In genomic region chr10:85527610-85528317, GRCh38 we compare ENCODE assay signal across 20 cellular contexts.
DNase-seq lines count a peak whose midpoint lies in the region; ATAC-seq, FAIRE-seq and TF ChIP-seq lines count a peak whose summit lies in the region.
"Had no signal": no experiment of that assay in that cellular context is flagged by ENCODE, and none has a peak within 500 bp of the region (broad histone marks: within the 10 kb centered on the region; RNA-seq: fewer than 3 reads in every experiment).

No MANE protein-coding gene starts in this region.

- H3K4me2 ChIP-seq in A549 (no peak overlapping the region), Karpas-422 (ENCODE audit: low read depth, low read length, poor library complexity, severe bottlenecking) (no peak overlapping the region)

- TF ChIP-seq RAD21 in A549 (conservative IDR thresholded peaks at IDR 0.05 in 1 of 2, IDR thresholded peaks at IDR 0.05 in 1 of 2), result no peak

- TF ChIP-seq POLR2A in A549 (IDR thresholded peaks at IDR 0.05; ENCODE audit: low read length), result no peak

- no peaks in the 10 kb centered on the region for H4K20me1 ChIP-seq in Karpas-422 (ENCODE audit: insufficient read depth, low read depth, low read length)

- H3K36me3 ChIP-seq in brain microvascular endothelial cell (replicated peaks), result no peaks in the 10 kb centered on the region
- no peaks in the 10 kb centered on the region for H3K36me3 ChIP-seq in Karpas-422 (ENCODE audit: insufficient read depth, low read length)
- H3K36me3 ChIP-seq: ascending aorta, colonic mucosa, left lung had no signal

- no peaks in the 10 kb centered on the region for H3K4me1 ChIP-seq in A549
- no peaks in the 10 kb centered on the region for H3K4me1 ChIP-seq in Karpas-422 (ENCODE audit: low read length)
- H3K4me1 ChIP-seq: ascending aorta, colonic mucosa, left lung, testis had no signal

- TF ChIP-seq CTCF in A549 (IDR thresholded peaks at IDR 0.05), result no peak
- no peak for TF ChIP-seq CTCF in brain microvascular endothelial cell (IDR thresholded peaks at IDR 0.05; ENCODE audit: low read depth, low read length, missing control alignments)

- ATAC-seq in A549 (no peak), left cardiac atrium (no peak)
- ATAC-seq: CD8-positive, alpha-beta T cell; left lung had no signal

- no peaks in the 10 kb centered on the region for H3K9me2 ChIP-seq in Karpas-422 (replicated peaks; ENCODE audit: insufficient read depth, low read length)

- in situ Hi-C loops in brain microvascular endothelial cell (cut with HindIII; ENCODE audit: low pct_ligation_motif_present, low sequenced_read_pairs), result no loop called here

- no peaks in the 10 kb centered on the region for H3K27me3 ChIP-seq in brain microvascular endothelial cell (replicated peaks)
- no peaks in the 10 kb centered on the region for H3K27me3 ChIP-seq in Karpas-422 (ENCODE audit: low read length)
- H3K27me3 ChIP-seq: ascending aorta, colonic mucosa, left lung, testis had no signal

- H2AFZ ChIP-seq in Karpas-422 (ENCODE audit: low read length), result no peak overlapping the region

- H3K27ac ChIP-seq in A549 (no peak overlapping the region), brain microvascular endothelial cell (no peak overlapping the region), Karpas-422 (ENCODE audit: low read length) (no peak overlapping the region)
- H3K27ac ChIP-seq: ascending aorta, colonic mucosa, left lung, testis, VCaP had no signal

- no peak for DNase-seq in A549 (ENCODE audit: low read depth in 1 of 2, low spot score in 1 of 2)
- DNase-seq in HK-2 (ENCODE audit: unreplicated experiment), result peak; percentile 23
- DNase-seq in brain microvascular endothelial cell, result peak; percentile 53
- peak; percentile 4 for DNase-seq in iris pigment epithelial cell (ENCODE audit: low read depth)
- DNase-seq in left cardiac atrium, result no peak
- no peak for DNase-seq in Karpas-422
- DNase-seq in NCI-H446 (lab: John Stamatoyannopoulos, UW), result no peak
- DNase-seq: activated CD4-positive, alpha-beta memory T cell treated with anti-CD3 and anti-CD28 coated beads, Interleukin-2, amount 10 ng/mL, durations not matched to agents 7 days and 5 days; activated naive CD4-positive, alpha-beta T cell treated with anti-CD3 and anti-CD28 coated beads, Interleukin-2, amount 50 U/mL, for 16 hours; activated T-cell treated with anti-CD3 and anti-CD28 coated beads, Interleukin-2, amount 50 U/mL, for 1 hour; CD8-positive, alpha-beta T cell; colonic mucosa; KG1; left lung; NCI-H1105; NCI-H524 treated with DMSO at 0.1 percent for 48 hours; retina; testis had no signal

- no peak for FAIRE-seq in A549 (lab: Jason Lieb, UNC)

- WGBS in A549 (ENCODE audit: missing lambda C conversion rate), result 50% methylated on average over 3 of the region's 3 CpGs

- H3K79me2 ChIP-seq in Karpas-422 (ENCODE audit: low read length), result no peaks in the 10 kb centered on the region

- H3K9me3 ChIP-seq in A549 (peaks cover 5% of the 10 kb centered on the region; the same call in 2 of the 3 replicates), Karpas-422 (ENCODE audit: low read length) (no peaks in the 10 kb centered on the region)
- H3K9me3 ChIP-seq: ascending aorta, colonic mucosa, testis had no signal

- H3K4me3 ChIP-seq in A549, result no peak overlapping the region
- H3K4me3 ChIP-seq in brain microvascular endothelial cell (ENCODE audit: low read depth, low read length), result no peak overlapping the region
- H3K4me3 ChIP-seq in Karpas-422 (ENCODE audit: low read length), result no peak overlapping the region
- H3K4me3 ChIP-seq: ascending aorta, colonic mucosa, left lung, testis had no signal

- H3K9ac ChIP-seq in Karpas-422 (ENCODE audit: low read length), result no peak overlapping the region

- intact Hi-C loops in left cardiac atrium (cut with DNase I), result no loop called here

- POLR2A ChIA-PET in A549 (lab: Yijun Ruan, JAX), result no interaction called here

- TF ChIP-seq EP300 in A549 (IDR thresholded peaks at IDR 0.05), result no peak

- CTCF ChIA-PET in A549 (lab: Yijun Ruan, JAX), result no interaction called here

TF ChIP-seq in A549, 52 proteins besides CTCF, POLR2A, EP300 and RAD21:
- TF ChIP-seq MAFK (IDR thresholded peaks at IDR 0.05; ENCODE audit: partially characterized antibody), result peak; percentile 11
- TF ChIP-seq JUN (IDR thresholded peaks at IDR 0.05), result no peak

Comparison
In these comparisons a context has a peak if more than half of its experiments do, and no peak if none do; other contexts are left out.
1. DNase-seq: peak in HK-2 (single experiment), brain microvascular endothelial cell (single experiment) and iris pigment epithelial cell (single experiment); none in A549 (0 of 2), left cardiac atrium (single experiment), Karpas-422 (single experiment) and NCI-H446 (0 of 2).